In the genomic region with DNA sequence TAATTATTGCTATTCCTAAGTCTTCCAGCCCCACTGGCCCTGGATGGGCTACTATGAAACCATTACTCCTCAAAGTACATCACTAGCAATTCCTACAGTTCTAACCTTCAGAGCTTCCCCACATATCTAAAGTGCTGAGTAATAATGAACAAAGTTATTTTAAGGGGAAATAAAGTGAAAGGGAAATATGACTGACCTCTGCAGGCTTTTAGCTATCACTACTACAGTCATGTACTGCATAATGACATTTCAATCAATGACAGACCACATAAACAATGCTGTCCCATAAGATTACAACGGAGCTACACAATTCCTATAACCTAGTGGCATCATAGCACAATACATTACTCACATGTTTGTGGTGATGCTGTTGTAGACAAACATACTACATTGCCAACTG, we compare ENCODE assay signal across 1 cellular context.
A peak's percentile ranks its signal among the peaks of the same experiment; 100 is the strongest.
TF ChIP-seq lines count a peak whose summit lies in the region.

No MANE protein-coding gene starts in this region.

TF ChIP-seq in HepG2, 621 proteins besides CTCF, POLR2A, EP300 and RAD21:
- TF ChIP-seq NFE2L2 (IDR thresholded peaks at IDR 0.05; ENCODE audit: low read length) = 0 out of 2 replicates have a peak, but pooled peaks have one; percentile 26
- TF ChIP-seq, protein P1, sequence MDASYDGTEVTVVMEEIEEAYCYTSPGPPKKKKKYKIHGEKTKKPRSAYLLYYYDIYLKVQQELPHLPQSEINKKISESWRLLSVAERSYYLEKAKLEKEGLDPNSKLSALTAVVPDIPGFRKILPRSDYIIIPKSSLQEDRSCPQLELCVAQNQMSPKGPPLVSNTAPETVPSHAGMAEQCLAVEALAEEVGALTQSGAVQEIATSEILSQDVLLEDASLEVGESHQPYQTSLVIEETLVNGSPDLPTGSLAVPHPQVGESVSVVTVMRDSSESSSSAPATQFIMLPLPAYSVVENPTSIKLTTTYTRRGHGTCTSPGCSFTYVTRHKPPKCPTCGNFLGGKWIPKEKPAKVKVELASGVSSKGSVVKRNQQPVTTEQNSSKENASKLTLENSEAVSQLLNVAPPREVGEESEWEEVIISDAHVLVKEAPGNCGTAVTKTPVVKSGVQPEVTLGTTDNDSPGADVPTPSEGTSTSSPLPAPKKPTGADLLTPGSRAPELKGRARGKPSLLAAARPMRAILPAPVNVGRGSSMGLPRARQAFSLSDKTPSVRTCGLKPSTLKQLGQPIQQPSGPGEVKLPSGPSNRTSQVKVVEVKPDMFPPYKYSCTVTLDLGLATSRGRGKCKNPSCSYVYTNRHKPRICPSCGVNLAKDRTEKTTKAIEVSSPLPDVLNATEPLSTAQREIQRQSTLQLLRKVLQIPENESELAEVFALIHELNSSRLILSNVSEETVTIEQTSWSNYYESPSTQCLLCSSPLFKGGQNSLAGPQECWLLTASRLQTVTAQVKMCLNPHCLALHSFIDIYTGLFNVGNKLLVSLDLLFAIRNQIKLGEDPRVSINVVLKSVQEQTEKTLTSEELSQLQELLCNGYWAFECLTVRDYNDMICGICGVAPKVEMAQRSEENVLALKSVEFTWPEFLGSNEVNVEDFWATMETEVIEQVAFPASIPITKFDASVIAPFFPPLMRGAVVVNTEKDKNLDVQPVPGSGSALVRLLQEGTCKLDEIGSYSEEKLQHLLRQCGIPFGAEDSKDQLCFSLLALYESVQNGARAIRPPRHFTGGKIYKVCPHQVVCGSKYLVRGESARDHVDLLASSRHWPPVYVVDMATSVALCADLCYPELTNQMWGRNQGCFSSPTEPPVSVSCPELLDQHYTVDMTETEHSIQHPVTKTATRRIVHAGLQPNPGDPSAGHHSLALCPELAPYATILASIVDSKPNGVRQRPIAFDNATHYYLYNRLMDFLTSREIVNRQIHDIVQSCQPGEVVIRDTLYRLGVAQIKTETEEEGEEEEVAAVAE (CRISPR knock-in tag; IDR thresholded peaks at IDR 0.05; ENCODE audit: borderline replicate concordance) = no peak
